Comparison of ENCODE assay signal across 8 cellular contexts in genomic region chr5:170809551-170809950, GRCh38. TPM values are rescaled to one million over a fixed set of nuclear protein-coding genes. Genes with fewer than 3 reads are reported as not detected.
DNase-seq lines count a peak whose midpoint lies in the region; ATAC-seq, FAIRE-seq and TF ChIP-seq lines count a peak whose summit lies in the region.

No MANE protein-coding gene starts in this region.

- TF ChIP-seq POLR2A in GM12892 (IDR thresholded peaks at IDR 0.05; ENCODE audit: low read depth, low read length) = no peak

- no peak overlapping the region for H3K4me2 ChIP-seq in MM.1S (ENCODE audit: low read depth, low read length)

- H3K4me3 Mint-ChIP-seq in activated CD4-positive, alpha-beta T cell treated with anti-CD3 and anti-CD28 coated beads, Interleukin-2, amount 10 ng/mL, durations not matched to agents 24 days and 14 days = no peak overlapping the region

- intact Hi-C loops in activated CD4-positive, alpha-beta T cell treated with anti-CD3 and anti-CD28 coated beads, Interleukin-2, amount 10 ng/mL, durations not matched to agents 24 days and 14 days (cut with micrococcal nuclease) = no loop called here

- peak; percentile 74 to 88 for TF ChIP-seq RAD21 in liver (IDR thresholded peaks at IDR 0.05)

- H3K36me3 ChIP-seq in MM.1S (replicated peaks; ENCODE audit: insufficient read depth, low read length) (no peaks in the 10 kb centered on the region), liver (ENCODE audit: control insufficient read depth in 4 of 4, insufficient read depth in 3 of 4, low read depth in 1 of 4, low read length in 3 of 4) (no peaks in the 10 kb centered on the region)

- H3K9ac ChIP-seq in MM.1S (ENCODE audit: low read length) (no peak overlapping the region), liver (ENCODE audit: low read depth in 1 of 2, low read length in 2 of 2) (no peak overlapping the region)

- H3F3A ChIP-seq in MM.1S (ENCODE audit: insufficient read depth, low read length) = no peaks in the 10 kb centered on the region

- WGBS in liver = 51% methylated on average over 7 of the region's 7 CpGs

- no peaks in the 10 kb centered on the region for H4K20me1 ChIP-seq in MM.1S (ENCODE audit: insufficient read depth, low read length)

- H3K9me2 ChIP-seq in MM.1S (replicated peaks; ENCODE audit: insufficient read depth, low read length) = no peaks in the 10 kb centered on the region

- H3K9me3 ChIP-seq in MM.1S (replicated peaks; ENCODE audit: insufficient read depth, low read length) = no peaks in the 10 kb centered on the region
- no peaks in the 10 kb centered on the region for H3K9me3 ChIP-seq in liver (ENCODE audit: control insufficient read depth in 4 of 4, low read length in 3 of 4)

- no peaks in the 10 kb centered on the region for H3K36me3 Mint-ChIP-seq in activated CD4-positive, alpha-beta T cell treated with anti-CD3 and anti-CD28 coated beads, Interleukin-2, amount 10 ng/mL, durations not matched to agents 24 days and 14 days (ENCODE audit: low read depth)

- DNase-seq in DMS53 treated with DMSO at 0.1 percent for 48 hours (lab: John Stamatoyannopoulos, UW; ENCODE audit: unreplicated experiment) = peak; percentile 65
- peak; percentile 76 for DNase-seq in MM.1S
- DNase-seq in amniotic stem cell (lab: John Stamatoyannopoulos, UW) = peak; percentile 32
- no peak for DNase-seq in putamen (ENCODE audit: low spot score)
- no peak for DNase-seq in activated CD4-positive, alpha-beta T cell treated with anti-CD3 and anti-CD28 coated beads, Interleukin-2, amount 10 ng/mL, durations not matched to agents 24 days and 14 days
- no peak for DNase-seq in GM12892 (ENCODE audit: insufficient read length)

- H3K79me2 ChIP-seq in MM.1S (ENCODE audit: low read length) = no peaks in the 10 kb centered on the region

- no peaks in the 10 kb centered on the region for H3K27me3 Mint-ChIP-seq in activated CD4-positive, alpha-beta T cell treated with anti-CD3 and anti-CD28 coated beads, Interleukin-2, amount 10 ng/mL, durations not matched to agents 24 days and 14 days

- H3K9me3 Mint-ChIP-seq in activated CD4-positive, alpha-beta T cell treated with anti-CD3 and anti-CD28 coated beads, Interleukin-2, amount 10 ng/mL, durations not matched to agents 24 days and 14 days = no peaks in the 10 kb centered on the region

- peak; percentile 60 for TF ChIP-seq CTCF in MM.1S (IDR thresholded peaks at IDR 0.05; ENCODE audit: low read length)
- peak; percentile 49 for TF ChIP-seq CTCF in liver (IDR thresholded peaks at IDR 0.05; ENCODE audit: low read depth, low read length, missing input control)

- no peak overlapping the region for H3K27ac ChIP-seq in MM.1S (ENCODE audit: low read length)
- no peak overlapping the region for H3K27ac ChIP-seq in liver (ENCODE audit: low read depth in 1 of 2, low read length in 2 of 2)

- FAIRE-seq in GM12892 (lab: Jason Lieb, UNC) = no peak

- no peaks in the 10 kb centered on the region for H3K27me3 ChIP-seq in MM.1S (replicated peaks; ENCODE audit: insufficient read depth, low read length)
- H3K27me3 ChIP-seq in liver (ENCODE audit: control insufficient read depth in 4 of 4, insufficient read depth in 4 of 4, low read length in 3 of 4) = peaks cover 0 to 8% (median 0%) of the 10 kb centered on the region in 4 donors

- ATAC-seq in HG03095 (IDR thresholded peaks at IDR 0.05; ENCODE audit: unreplicated experiment) = no peak

- H2AFZ ChIP-seq in MM.1S (ENCODE audit: low read length) = no peak overlapping the region

- H3K27ac Mint-ChIP-seq in activated CD4-positive, alpha-beta T cell treated with anti-CD3 and anti-CD28 coated beads, Interleukin-2, amount 10 ng/mL, durations not matched to agents 24 days and 14 days = no peak overlapping the region

- H3K4me3 ChIP-seq in MM.1S (ENCODE audit: low read length) (no peak overlapping the region), liver (ENCODE audit: low read depth in 1 of 3, low read length in 3 of 3) (no peak overlapping the region)

- H3K4me1 ChIP-seq in MM.1S (ENCODE audit: low read length) (no peaks in the 10 kb centered on the region), liver (ENCODE audit: control insufficient read depth in 4 of 4, insufficient read depth in 4 of 4, low read length in 3 of 4) (no peaks in the 10 kb centered on the region)

- no peaks in the 10 kb centered on the region for H3K4me1 Mint-ChIP-seq in activated CD4-positive, alpha-beta T cell treated with anti-CD3 and anti-CD28 coated beads, Interleukin-2, amount 10 ng/mL, durations not matched to agents 24 days and 14 days

TF ChIP-seq in liver, 16 proteins besides CTCF, POLR2A, EP300 and RAD21:
- TF ChIP-seq EGR1 (IDR thresholded peaks at IDR 0.05; ENCODE audit: low read depth in 2 of 2) (no peak), FOXA1 (IDR thresholded peaks at IDR 0.05) (no peak), FOXA2 (IDR thresholded peaks at IDR 0.05) (no peak), REST (IDR thresholded peaks at IDR 0.05) (no peak), TAF1 (conservative IDR thresholded peaks at IDR 0.05) (no peak), HNF4A (conservative IDR thresholded peaks at IDR 0.05) (no peak), NR2F2 (IDR thresholded peaks at IDR 0.05) (no peak), MAX (IDR thresholded peaks at IDR 0.05) (no peak), ZBTB33 (IDR thresholded peaks at IDR 0.05) (no peak), SP1 (IDR thresholded peaks at IDR 0.05) (no peak), HNF4G (IDR thresholded peaks at IDR 0.05) (no peak), YY1 (IDR thresholded peaks at IDR 0.05) (no peak)
TF ChIP-seq in liver: peak in this region for 0.

RNA-seq across cellular contexts. Expression of gene GABRP, which starts 26.0 kb away (rescaled TPM):
- total RNA-seq in liver = under 1 TPM in 1 of 2 donors, not detected in 1; 0.08 TPM
- polyA plus RNA-seq in liver = under 1 TPM in 1 of 2 donors, not detected in 1; 0.17 TPM
- total RNA-seq in activated CD4-positive, alpha-beta T cell treated with anti-CD3 and anti-CD28 coated beads, Interleukin-2, amount 10 ng/mL, durations not matched to agents 24 days and 14 days = not detected in 2 replicates
- polyA plus RNA-seq in GM12892 (2012; ENCODE audit: missing spikeins) = not detected

RNA-seq across cellular contexts. Expression of gene RANBP17, which starts 52.3 kb away (rescaled TPM):
- 10 to 100 TPM in 1 of 2 donors, 1 to 10 TPM in 1; 9.2 to 10.8 TPM for total RNA-seq in liver
- polyA plus RNA-seq in liver = 1 to 10 TPM in 1 of 2 donors, under 1 TPM in 1; 0.83 to 6.7 TPM
- total RNA-seq in activated CD4-positive, alpha-beta T cell treated with anti-CD3 and anti-CD28 coated beads, Interleukin-2, amount 10 ng/mL, durations not matched to agents 24 days and 14 days = not detected in 2 replicates
- polyA plus RNA-seq in GM12892 (2012; ENCODE audit: missing spikeins) = not detected

Comparison
In these comparisons a context has a peak if more than half of its experiments do, and no peak if none do; other contexts are left out.
1. DNase-seq: peak in DMS53 treated with DMSO at 0.1 percent for 48 hours (single experiment), MM.1S (single experiment) and amniotic stem cell (single experiment); none in putamen (single experiment), activated CD4-positive, alpha-beta T cell treated with anti-CD3 and anti-CD28 coated beads, Interleukin-2, amount 10 ng/mL, durations not matched to agents 24 days and 14 days (single experiment) and GM12892 (single experiment).
2. RNA of gene RANBP17, which starts 52.3 kb away (total RNA-seq): 9.2 to 10.8 TPM in liver; not detected in activated CD4-positive, alpha-beta T cell treated with anti-CD3 and anti-CD28 coated beads, Interleukin-2, amount 10 ng/mL, durations not matched to agents 24 days and 14 days; every median in the first group is over 10 times any median in the second.